ENCODE assay signal across 10 cellular contexts in the genomic region with DNA sequence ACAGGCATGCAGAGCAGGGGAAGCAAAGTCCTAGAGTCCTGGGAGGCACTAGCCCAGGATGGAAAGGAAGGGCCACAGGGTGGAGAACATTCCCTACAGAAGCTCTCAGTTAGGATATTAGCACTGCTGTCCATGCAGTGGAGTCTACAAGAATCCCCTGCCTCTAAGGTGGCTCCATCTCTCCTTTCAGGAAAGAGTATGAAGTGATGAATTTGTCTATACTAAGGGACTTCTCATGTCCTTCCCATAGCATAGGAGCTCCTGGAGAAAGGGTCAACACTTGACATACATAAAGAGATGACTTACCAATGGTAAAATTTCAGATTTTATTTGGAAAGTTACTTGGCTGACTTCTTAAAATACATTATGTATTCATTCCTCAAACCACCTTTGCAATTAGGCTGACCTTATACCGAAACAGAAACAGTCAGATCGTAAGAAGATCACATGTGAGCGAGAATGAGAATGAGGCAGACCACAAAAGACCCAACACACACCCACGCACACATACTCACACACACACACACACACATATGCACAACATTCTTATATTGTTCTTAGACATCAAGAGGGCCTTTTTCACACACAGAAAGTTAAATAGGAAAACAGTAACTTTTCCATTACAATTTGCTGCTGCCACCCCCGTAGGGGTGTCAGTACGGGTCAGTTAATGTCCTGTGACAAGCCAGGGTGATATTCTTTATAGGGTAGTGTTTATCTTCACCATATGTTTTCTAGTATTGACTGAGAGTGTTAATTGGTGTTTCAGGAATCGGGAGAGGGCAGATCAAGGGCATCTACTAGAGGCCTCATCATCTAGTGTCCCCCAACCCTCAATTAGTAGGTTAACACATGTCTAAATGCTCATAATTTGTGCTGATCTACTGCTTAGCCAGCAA.
A peak's percentile ranks its signal among the peaks of the same experiment; 100 is the strongest.
DNase-seq lines count a peak whose midpoint lies in the region; ATAC-seq, FAIRE-seq and TF ChIP-seq lines count a peak whose summit lies in the region.
"Had no signal": no experiment of that assay in that cellular context is flagged by ENCODE, and none has a peak within 500 bp of the region (broad histone marks: within the 10 kb centered on the region; RNA-seq: fewer than 3 reads in every experiment).

No MANE protein-coding gene starts in this region.

- H3K27me3 ChIP-seq in bronchial epithelial cell (ENCODE audit: control insufficient read depth, insufficient read depth, low read length) (no peaks in the 10 kb centered on the region), heart right ventricle (no peaks in the 10 kb centered on the region)

- H3K4me3 ChIP-seq in bronchial epithelial cell (ENCODE audit: low read depth, low read length) (no peak overlapping the region), heart right ventricle (no peak overlapping the region)

- ATAC-seq in GM21367 (IDR thresholded peaks at IDR 0.05; ENCODE audit: unreplicated experiment): peak; percentile 97
- peak; percentile 97 for ATAC-seq in HG03064 (IDR thresholded peaks at IDR 0.05; ENCODE audit: low read depth, unreplicated experiment)
- no peak for ATAC-seq in heart right ventricle

- WGBS in heart right ventricle, 2 donors: 77 to 80% methylated on average over 7 of the region's 7 CpGs

- intact Hi-C loops in heart right ventricle (cut with DNase I): no loop called here

- peaks cover 0 to 18% (median 0%) of the 10 kb centered on the region in 9 donors for H3K4me1 ChIP-seq in heart right ventricle

- no peak overlapping the region for H3K27ac ChIP-seq in heart right ventricle

- DNase-seq in activated CD4-positive, alpha-beta T cell treated with anti-CD3 and anti-CD28 coated beads, Interleukin-2, amount 50 U/mL, for 48 hours: peak; percentile 13 to 20
- DNase-seq in activated CD4-positive, alpha-beta T cell treated with anti-CD3 and anti-CD28 coated beads, Interleukin-2, amount 50 U/mL, for 4 hours: no peak
- DNase-seq in bronchial epithelial cell (ENCODE audit: low read depth) (no peak), heart right ventricle (no peak), anterior cingulate cortex (lab: John Stamatoyannopoulos, UW) (no peak), H4 (ENCODE audit: low spot score) (no peak)
- DNase-seq: kidney, NCI-H524 treated with DMSO at 0.1 percent for 48 hours had no signal

- TF ChIP-seq CTCF in bronchial epithelial cell (IDR thresholded peaks at IDR 0.05; ENCODE audit: insufficient read depth, low read length, severe bottlenecking): no peak
- TF ChIP-seq CTCF in heart right ventricle (IDR thresholded peaks at IDR 0.05): no peak

- FAIRE-seq in bronchial epithelial cell (lab: Jason Lieb, UNC): peak; percentile 23
- FAIRE-seq: kidney had no signal

- H3K36me3 ChIP-seq in bronchial epithelial cell (ENCODE audit: control insufficient read depth, insufficient read depth, low read length) (no peaks in the 10 kb centered on the region), heart right ventricle (no peaks in the 10 kb centered on the region)

- H3K9me3 ChIP-seq in heart right ventricle: no peaks in the 10 kb centered on the region

Comparison
In these comparisons a context has a peak if more than half of its experiments do, and no peak if none do; other contexts are left out.
1. DNase-seq: peak in activated CD4-positive, alpha-beta T cell treated with anti-CD3 and anti-CD28 coated beads, Interleukin-2, amount 50 U/mL, for 48 hours (2 of 2); none in activated CD4-positive, alpha-beta T cell treated with anti-CD3 and anti-CD28 coated beads, Interleukin-2, amount 50 U/mL, for 4 hours (0 of 2), bronchial epithelial cell (single experiment), heart right ventricle (0 of 2), anterior cingulate cortex (0 of 58) and H4 (single experiment).
2. ATAC-seq: peak in GM21367 (single experiment) and HG03064 (single experiment); none in heart right ventricle (0 of 8).